In genomic region chr1:225888289-225888897, GRCh38 we compare ENCODE assay signal across 22 cellular contexts. TPM values are rescaled to one million over a fixed set of nuclear protein-coding genes. Genes with fewer than 3 reads are reported as not detected.
DNase-seq lines count a peak whose midpoint lies in the region; ATAC-seq, FAIRE-seq and TF ChIP-seq lines count a peak whose summit lies in the region.
"Had no signal": no experiment of that assay in that cellular context is flagged by ENCODE, and none has a peak within 500 bp of the region (broad histone marks: within the 10 kb centered on the region; RNA-seq: fewer than 3 reads in every experiment).

No MANE protein-coding gene starts in this region.

- no peaks in the 10 kb centered on the region for H3K36me3 ChIP-seq in SJCRH30
- peaks cover 1% of the 10 kb centered on the region for H3K36me3 ChIP-seq in mesendoderm (ENCODE audit: control insufficient read depth, insufficient read depth, low read length)
- H3K36me3 ChIP-seq: neutrophil had no signal

- DNase-seq in GM12891 (ENCODE audit: insufficient read length, low spot score) (no peak), SJCRH30 (no peak), mesendoderm (no peak), epidermal melanocyte (ENCODE audit: insufficient read length, low spot score) (no peak), iPS-NIHi7 (ENCODE audit: extremely low spot score) (no peak), HuH-7 (ENCODE audit: low spot score) (no peak)
- DNase-seq in stimulated activated effector memory CD8-positive, alpha-beta T cell treated with anti-CD3 and anti-CD28 coated beads, Interleukin-12 subunit alpha, Interleukin-12 subunit beta, amount 100 ng/mL, for 72 hours (ENCODE audit: low spot score in 2 of 2) = no peak
- DNase-seq: activated CD8-positive, alpha-beta T cell treated with anti-CD3 and anti-CD28 coated beads for 36 hours; activated gamma-delta T cell treated with Interleukin-2 at 50 U/mL for 16 hours; activated T-cell treated with anti-CD3 and anti-CD28 coated beads, Interleukin-2, amount 50 U/mL, for 1 hour; amniotic stem cell; KBM-7; NCI-H146; NCI-H2171; NCI-H524; small intestine; stimulated activated naive CD4-positive, alpha-beta T cell; T1000 had no signal

- H3K23ac ChIP-seq in mesendoderm (ENCODE audit: low read length) = no peak overlapping the region

- TF ChIP-seq POLR2A in GM12891 (IDR thresholded peaks at IDR 0.05; ENCODE audit: low read depth, low read length) = no peak

- no peak overlapping the region for H4K5ac ChIP-seq in mesendoderm (ENCODE audit: low read length)

- H3K36me3 Mint-ChIP-seq in stimulated activated effector memory CD8-positive, alpha-beta T cell treated with anti-CD3 and anti-CD28 coated beads, Interleukin-12 subunit alpha, Interleukin-12 subunit beta, amount 100 ng/mL, for 72 hours = no peaks in the 10 kb centered on the region

- no peak overlapping the region for H2BK15ac ChIP-seq in mesendoderm (replicated peaks; ENCODE audit: low read depth)

- FAIRE-seq in GM12891 (lab: Jason Lieb, UNC) = peak; percentile 20
- FAIRE-seq: H54, small intestine had no signal

- peak overlapping the region; percentile 1 for H3K4ac ChIP-seq in mesendoderm (ENCODE audit: low read depth, low read length)

- H3K4me3 ChIP-seq in SJCRH30 (peak overlapping the region; percentile 45), mesendoderm (ENCODE audit: low read length) (peak overlapping the region; percentile 5)

- H3K79me2 ChIP-seq in mesendoderm (ENCODE audit: control insufficient read depth, insufficient read depth, low read length) = no peaks in the 10 kb centered on the region

- peaks cover 30% of the 10 kb centered on the region for H3K4me1 ChIP-seq in SJCRH30
- peaks cover 16% of the 10 kb centered on the region for H3K4me1 ChIP-seq in mesendoderm (ENCODE audit: control insufficient read depth, low read depth, low read length)

- no peak overlapping the region for H3K4me3 Mint-ChIP-seq in stimulated activated effector memory CD8-positive, alpha-beta T cell treated with anti-CD3 and anti-CD28 coated beads, Interleukin-12 subunit alpha, Interleukin-12 subunit beta, amount 100 ng/mL, for 72 hours
- H3K4me3 Mint-ChIP-seq: activated CD8-positive, alpha-beta T cell treated with anti-CD3 and anti-CD28 coated beads for 36 hours had no signal

- no peak overlapping the region for H2AK5ac ChIP-seq in mesendoderm (ENCODE audit: low read length)

- no peaks in the 10 kb centered on the region for H3K79me1 ChIP-seq in mesendoderm (ENCODE audit: low read length)

- no peak overlapping the region for H4K8ac ChIP-seq in mesendoderm (ENCODE audit: low read depth, low read length)

- H3K27ac Mint-ChIP-seq in stimulated activated effector memory CD8-positive, alpha-beta T cell treated with anti-CD3 and anti-CD28 coated beads, Interleukin-12 subunit alpha, Interleukin-12 subunit beta, amount 100 ng/mL, for 72 hours = no peak overlapping the region
- H3K27ac Mint-ChIP-seq: activated CD8-positive, alpha-beta T cell treated with anti-CD3 and anti-CD28 coated beads for 36 hours had no signal

- H3K4me2 ChIP-seq in mesendoderm (ENCODE audit: low read length) = peak overlapping the region; percentile 19

- ATAC-seq in stimulated activated effector memory CD8-positive, alpha-beta T cell treated with anti-CD3 and anti-CD28 coated beads, Interleukin-12 subunit alpha, Interleukin-12 subunit beta, amount 100 ng/mL, for 72 hours = peak; percentile 25
- ATAC-seq: activated CD8-positive, alpha-beta T cell treated with anti-CD3 and anti-CD28 coated beads for 36 hours; left lobe of liver had no signal

- peak overlapping the region; percentile 19 for H3K18ac ChIP-seq in mesendoderm (ENCODE audit: low read length)

- H2BK5ac ChIP-seq in mesendoderm (ENCODE audit: low read length) = no peak overlapping the region

- H3K27me3 ChIP-seq in SJCRH30 = no peaks in the 10 kb centered on the region
- H3K27me3 ChIP-seq in mesendoderm (ENCODE audit: insufficient read depth, low read length, poor library complexity) = no peaks in the 10 kb centered on the region
- H3K27me3 ChIP-seq: neutrophil had no signal

- H3K27ac ChIP-seq in SJCRH30 (peak overlapping the region; percentile 84), mesendoderm (ENCODE audit: low read depth, low read length) (peak overlapping the region; percentile 26)
- H3K27ac ChIP-seq: neutrophil had no signal

- peaks cover 7% of the 10 kb centered on the region for H3K4me1 Mint-ChIP-seq in stimulated activated effector memory CD8-positive, alpha-beta T cell treated with anti-CD3 and anti-CD28 coated beads, Interleukin-12 subunit alpha, Interleukin-12 subunit beta, amount 100 ng/mL, for 72 hours

- H3K56ac ChIP-seq in mesendoderm (ENCODE audit: low read length) = peak overlapping the region; percentile 80

- no peaks in the 10 kb centered on the region for H3K9me3 Mint-ChIP-seq in stimulated activated effector memory CD8-positive, alpha-beta T cell treated with anti-CD3 and anti-CD28 coated beads, Interleukin-12 subunit alpha, Interleukin-12 subunit beta, amount 100 ng/mL, for 72 hours
- H3K9me3 Mint-ChIP-seq: activated CD8-positive, alpha-beta T cell treated with anti-CD3 and anti-CD28 coated beads for 36 hours had no signal

- no CpG with 5 or more reads among the region's 18 CpGs for WGBS in mesendoderm (ENCODE audit: extremely low coverage, insufficient coverage, low lambda C conversion rate)

- no peaks in the 10 kb centered on the region for H3K9me3 ChIP-seq in SJCRH30 (replicated peaks)
- H3K9me3 ChIP-seq: neutrophil had no signal

- no peak overlapping the region for H2BK120ac ChIP-seq in mesendoderm (ENCODE audit: low read depth, low read length)

- H3K9ac ChIP-seq in mesendoderm (ENCODE audit: low read length) = peak overlapping the region; percentile 64

TF ChIP-seq in GM12891, 5 proteins besides CTCF, POLR2A, EP300 and RAD21:
- no peak for TF ChIP-seq POU2F2 (IDR thresholded peaks at IDR 0.05; ENCODE audit: low read depth, low read length)
- TF ChIP-seq POLR2AphosphoS5 (IDR thresholded peaks at IDR 0.05; ENCODE audit: low read depth, low read length) = no peak
- no peak for TF ChIP-seq SPI1 (IDR thresholded peaks at IDR 0.05; ENCODE audit: low read depth, low read length)
- TF ChIP-seq PAX5 (IDR thresholded peaks at IDR 0.05; ENCODE audit: insufficient read depth, low read length, severe bottlenecking) = no peak
- TF ChIP-seq TAF1 (IDR thresholded peaks at IDR 0.05; ENCODE audit: low read depth, low read length) = no peak

RNA-seq across cellular contexts. Expression of gene LEFTY1, which starts 0.6 kb away (rescaled TPM):
- 0.06 TPM for polyA plus RNA-seq in GM12891 (2012; ENCODE audit: low read depth, missing spikeins)
- 16.7 and 19.4 TPM in 2 replicates for total RNA-seq in SJCRH30 (2014; rRNA removed; shearing (Covaris generic))
- polyA plus RNA-seq in mesendoderm (2013, experiment 1 of 2) = 42.5 TPM
- polyA plus RNA-seq in mesendoderm (2013, experiment 2 of 2) = 42.7 TPM
- total RNA-seq: Daoy had no signal

RNA-seq across cellular contexts. Expression of gene TMEM63A, which starts 6.2 kb away (rescaled TPM):
- 9.0 TPM for polyA plus RNA-seq in GM12891 (2012; ENCODE audit: low read depth, missing spikeins)
- total RNA-seq in SJCRH30 (2014; rRNA removed; shearing (Covaris generic)) = 13.5 and 20.4 TPM in 2 replicates
- 32.2 TPM for polyA plus RNA-seq in mesendoderm (2013, experiment 1 of 2)
- polyA plus RNA-seq in mesendoderm (2013, experiment 2 of 2) = 34.0 TPM

RNA-seq across cellular contexts. Expression of gene PYCR2, which starts 35.7 kb away (rescaled TPM):
- polyA plus RNA-seq in GM12891 (2012; ENCODE audit: low read depth, missing spikeins) = 74.3 TPM
- 46.0 and 51.1 TPM in 2 replicates for total RNA-seq in SJCRH30 (2014; rRNA removed; shearing (Covaris generic))
- polyA plus RNA-seq in mesendoderm (2013, experiment 1 of 2) = 94.1 TPM
- polyA plus RNA-seq in mesendoderm (2013, experiment 2 of 2) = 95.3 TPM

RNA-seq across cellular contexts. Expression of gene LEFTY2, which starts 52.6 kb away (rescaled TPM):
- polyA plus RNA-seq in GM12891 (2012; ENCODE audit: low read depth, missing spikeins) = not detected
- total RNA-seq in SJCRH30 (2014; rRNA removed; shearing (Covaris generic)) = 0.56 and 0.77 TPM in 2 replicates
- polyA plus RNA-seq in mesendoderm (2013, experiment 1 of 2) = 11.8 TPM
- 13.3 TPM for polyA plus RNA-seq in mesendoderm (2013, experiment 2 of 2)
- total RNA-seq: activated CD8-positive, alpha-beta T cell treated with anti-CD3 and anti-CD28 coated beads for 36 hours; Daoy; left lobe of liver had no signal
